Comparison of ENCODE assay signal across 8 cellular contexts in genomic region chr2:26243643-26244478, GRCh38. TPM values are rescaled to one million over a fixed set of nuclear protein-coding genes. Genes with fewer than 3 reads are reported as not detected.
DNase-seq lines count a peak whose midpoint lies in the region; ATAC-seq, FAIRE-seq and TF ChIP-seq lines count a peak whose summit lies in the region.

No MANE protein-coding gene starts in this region.

- RAD21 ChIA-PET in GM12878 (lab: Charles Lee; ENCODE audit: unreplicated experiment) = interaction anchor here (2.3 to 4.9 kb wide), 4 partner anchors 27 to 105 kb away, joined by 8 to 41 read pairs (median 12); partner anchors contain the start of gene ADGRF3

- H3K36me3 Mint-ChIP-seq in immature natural killer cell = no peaks in the 10 kb centered on the region

- no peak for TF ChIP-seq CTCF in BJ (IDR thresholded peaks at IDR 0.05; ENCODE audit: insufficient read depth, low read depth, low read length)
- no peak for TF ChIP-seq CTCF in GM12878 (IDR thresholded peaks at IDR 0.05 in 2 of 3, conservative IDR thresholded peaks at IDR 0.05 in 1 of 3; ENCODE audit: control insufficient read depth in 2 of 3, extremely low read depth in 1 of 3, insufficient read depth in 1 of 3, low read depth in 3 of 3, low read length in 3 of 3)
- TF ChIP-seq CTCF in spleen (IDR thresholded peaks at IDR 0.05 in 8 of 11, conservative IDR thresholded peaks at IDR 0.05 in 3 of 11) = no peak

- TF ChIP-seq RAD21 in GM12878 (IDR thresholded peaks at IDR 0.05; ENCODE audit: insufficient read depth, low read depth, low read length) = no peak

- no peaks in the 10 kb centered on the region for H4K20me1 ChIP-seq in GM12878 (ENCODE audit: control insufficient read depth, insufficient read depth)

- DNase-seq in BJ (ENCODE audit: low read depth) (no peak), NCI-H748 (lab: John Stamatoyannopoulos, UW; ENCODE audit: unreplicated experiment) (peak; percentile 39), GM12878 (ENCODE audit: low read depth, low spot score) (no peak), immature natural killer cell (no peak), spleen (no peak)
- DNase-seq in effector CD8-positive, alpha-beta T cell (lab: John Stamatoyannopoulos, UW) = no peak

- intact Hi-C loops in GM12878 (cut with micrococcal nuclease; ENCODE audit: unreplicated experiment) = loop anchor here (1.0 to 2.0 kb wide), 2 partner anchors 87 to 101 kb away; no protein-coding TSS in a partner anchor
- intact Hi-C loops in spleen (cut with DNase I; ENCODE audit: low total_unique reads) = loop anchor here (10.0 kb wide), 1 partner anchor 61 kb away; no protein-coding TSS in a partner anchor

- peak overlapping the region; percentile 95 to 100 (median 99) for H3K4me3 Mint-ChIP-seq in immature natural killer cell

- peak overlapping the region; percentile 94 for H3K9ac ChIP-seq in GM12878 (ENCODE audit: control insufficient read depth, insufficient read depth, low read length)

- peak overlapping the region; percentile 84 for H3K4me2 ChIP-seq in GM12878 (ENCODE audit: control insufficient read depth, insufficient read depth)

- H3K4me1 ChIP-seq in GM12878 (ENCODE audit: control insufficient read depth, insufficient read depth, low read length) (peaks cover 16% of the 10 kb centered on the region), spleen (peaks cover 15 to 89% (median 77%) of the 10 kb centered on the region in 6 donors)

- TF ChIP-seq POLR2A in GM12878 (IDR thresholded peaks at IDR 0.05; ENCODE audit: low read depth, low read length) = no peak
- no peak for TF ChIP-seq POLR2A in spleen (IDR thresholded peaks at IDR 0.05)

- H3K36me3 ChIP-seq in BJ (ENCODE audit: control insufficient read depth, insufficient read depth, low read length) = no peaks in the 10 kb centered on the region
- H3K36me3 ChIP-seq in GM12878 (ENCODE audit: control insufficient read depth in 2 of 2, insufficient read depth in 2 of 2, low read length in 1 of 2) = 0 out of 4 replicates have a peak, but pooled peaks cover 0 to 3% of the 10 kb centered on the region in 2 experiments
- H3K36me3 ChIP-seq in spleen = peaks cover 0 to 13% (median 0%) of the 10 kb centered on the region in 6 donors

- H3K4me1 Mint-ChIP-seq in immature natural killer cell = peaks cover 64 to 78% of the 10 kb centered on the region in 2 donors

- 1% methylated on average over 32 of the region's 32 CpGs for WGBS in GM12878 (ENCODE audit: insufficient coverage, insufficient replicate concordance, low lambda C conversion rate, missing lambda C conversion rate)
- 0 to 1% (median 0%) methylated on average over 31 to 32 of the region's 32 CpGs for WGBS in spleen, 5 donors

- in situ Hi-C loops in GM12878 (cut with MboI) = no loop called here

- POLR2A ChIA-PET in BJ (lab: Charles Lee) (interaction anchor here (0.6 kb wide), 3 partner anchors 16 to 50 kb away, joined by 3 to 6 read pairs (median 5); no protein-coding TSS in a partner anchor), GM12878 (lab: Charles Lee) (interaction anchor here (0.5 to 5.1 kb wide), 8 partner anchors 9 to 210 kb away, joined by 3 to 35 read pairs (median 6); partner anchors contain the start of genes ADGRF3, RAB10 and SELENOI)

- BruUV-seq in GM12878 (replicated peaks; lab: Mats Ljungman, UMichigan) = no TSS peak

- H3K27ac ChIP-seq in GM12878 (ENCODE audit: control insufficient read depth, insufficient read depth) (peak overlapping the region; percentile 96), spleen (peak overlapping the region; percentile 93 to 99 (median 96))

- H3K79me2 ChIP-seq in GM12878 (ENCODE audit: control insufficient read depth, insufficient read depth, low read length) = peaks cover 92% of the 10 kb centered on the region

- H3K27me3 ChIP-seq in BJ (ENCODE audit: control insufficient read depth, insufficient read depth, low read length) (no peaks in the 10 kb centered on the region), GM12878 (replicated peaks in 1 of 2; ENCODE audit: control insufficient read depth in 2 of 2, insufficient read depth in 2 of 2, low read length in 1 of 2) (no peaks in the 10 kb centered on the region), spleen (replicated peaks in 1 of 7) (no peaks in the 10 kb centered on the region)

- FAIRE-seq in GM12878 (lab: Jason Lieb, UNC) = no peak

- no peaks in the 10 kb centered on the region for H3K9me3 Mint-ChIP-seq in immature natural killer cell

- SMC1A ChIA-PET in GM12878 (lab: Charles Lee; ENCODE audit: uncharacterized antibody, unreplicated experiment) = interaction anchor here (0.9 to 8.9 kb wide), 10 partner anchors 12 to 87 kb away, joined by 3 to 71 read pairs (median 6); no protein-coding TSS in a partner anchor

- ATAC-seq in GM18517 (IDR thresholded peaks at IDR 0.05; ENCODE audit: unreplicated experiment) (peak; percentile 33), HG03025 (IDR thresholded peaks at IDR 0.05; ENCODE audit: low FRiP score, unreplicated experiment) (peak; percentile 24), GM12878 (peak; percentile 42)

- peak overlapping the region; percentile 94 to 100 (median 99) for H3K27ac Mint-ChIP-seq in immature natural killer cell

- peak overlapping the region; percentile 93 for H2AFZ ChIP-seq in GM12878 (ENCODE audit: control insufficient read depth, low read depth, low read length)

- TF ChIP-seq EP300 in GM12878 (IDR thresholded peaks at IDR 0.05; ENCODE audit: borderline replicate concordance in 1 of 2, control insufficient read depth in 1 of 2, low read depth in 2 of 2, low read length in 2 of 2) = no peak

- H3K9me3 ChIP-seq in GM12878 (replicated peaks; ENCODE audit: control insufficient read depth, insufficient read depth, low read length) (no peaks in the 10 kb centered on the region; the same call in 2 of the 3 replicates), spleen (no peaks in the 10 kb centered on the region)

- H3K4me3 ChIP-seq in BJ (ENCODE audit: low read depth, low read length) (peak overlapping the region; percentile 72), GM12878 (peak overlapping the region; percentile 92), spleen (peak overlapping the region; percentile 73 to 95 (median 87))

- CTCF ChIA-PET in BJ (lab: Yijun Ruan, JAX) = interaction anchor here (0.6 to 1.3 kb wide), 7 partner anchors 8 to 252 kb away, joined by 3 to 7 read pairs (median 3); no protein-coding TSS in a partner anchor
- CTCF ChIA-PET in GM12878 (lab: Yijun Ruan, JAX) = interaction anchor here (0.6 to 1.9 kb wide), 12 partner anchors 9 to 176 kb away, joined by 3 to 7 read pairs (median 4); partner anchors contain the start of gene ADGRF3

- H3K27me3 Mint-ChIP-seq in immature natural killer cell (ENCODE audit: low read depth in 3 of 3) = peaks cover 5 to 14% (median 13%) of the 10 kb centered on the region in 3 donors

TF ChIP-seq in GM12878, 131 proteins besides CTCF, POLR2A, EP300 and RAD21 (continues in another document):
- TF ChIP-seq GABPA (IDR thresholded peaks at IDR 0.05; ENCODE audit: low read depth) (no peak), MXI1 (IDR thresholded peaks at IDR 0.05; ENCODE audit: low read depth, low read length) (0 out of 2 replicates have a peak, but pooled peaks have one; percentile 1), RFX5 (IDR thresholded peaks at IDR 0.05; ENCODE audit: low read depth, low read length) (no peak)

RNA-seq across cellular contexts. Expression of gene HADHA, which starts 0.6 kb away (rescaled TPM):
- polyA plus RNA-seq in BJ (2011; rRNA removed) = 111 and 136 TPM in 2 replicates
- polyA minus RNA-seq in BJ (2011; rRNA and poly(A)+ RNA removed) = 86.2 and 101 TPM in 2 replicates
- 66.8 and 68.7 TPM in 2 replicates for total RNA-seq in GM12878 (2013; cell fraction: nucleolus; rRNA removed)
- total RNA-seq in GM12878 (2014; rRNA removed) = 158 and 175 TPM in 2 replicates
- total RNA-seq in GM12878 (2014; rRNA removed; fragmentation: Illumina TruSeq; extraction: Trizol) = 170 TPM in 2 replicates
- total RNA-seq in GM12878 (2021) = 160 and 161 TPM in 2 replicates
- 104 TPM for polyA plus RNA-seq in GM12878 (2011; ENCODE audit: low read depth)
- 194 and 208 TPM in 2 replicates for polyA plus RNA-seq in GM12878 (2011; rRNA removed)
- 157 and 181 TPM in 2 replicates for polyA plus RNA-seq in GM12878 (2011; cell fraction: cytosol; rRNA removed)
- polyA plus RNA-seq in GM12878 (2011; cell fraction: nucleus; rRNA removed) = 110 and 115 TPM in 2 replicates
- polyA plus RNA-seq in GM12878 (2012) = 108 and 139 TPM in 2 replicates
- polyA plus RNA-seq in GM12878 (2014; fragmentation: Illumina TruSeq; extraction: Trizol) = 207 and 221 TPM in 2 replicates
- 100 to 1,000 TPM; 109 to 144 TPM for polyA plus RNA-seq in GM12878 (2014; fragmentation: Nextera tagmentation; extraction: Ambion mirVana)
- 114 and 125 TPM in 2 replicates for polyA plus RNA-seq in GM12878 (2014; rRNA removed)
- 100 to 1,000 TPM; 187 to 190 TPM for polyA plus RNA-seq in GM12878 (2016; fragmentation: Nextera tagmentation; extraction: Ambion mirVana)
- polyA minus RNA-seq in GM12878 (2011; rRNA and poly(A)+ RNA removed) = 204 and 208 TPM in 2 replicates
- polyA minus RNA-seq in GM12878 (2011; cell fraction: cytosol; rRNA and poly(A)+ RNA removed) = 79.4 and 89.2 TPM in 2 replicates
- polyA minus RNA-seq in GM12878 (2011; cell fraction: nucleus; rRNA and poly(A)+ RNA removed) = 32.5 and 45.4 TPM in 2 replicates
- polyA plus RNA-seq in immature natural killer cell = 100 to 1,000 TPM in 2 of 3 donors, 10 to 100 TPM in 1; 94.4 to 132 (median 118) TPM
- total RNA-seq in spleen = 100 to 1,000 TPM; 114 to 134 (median 115) TPM
- 10 to 100 TPM; 49.6 to 58.3 (median 58.3) TPM for polyA plus RNA-seq in spleen

RNA-seq across cellular contexts. Expression of gene HADHB, which starts 0.9 kb away (rescaled TPM):
- polyA plus RNA-seq in BJ (2011; rRNA removed) (99.4 and 144 TPM in 2 replicates), GM12878 (2011; rRNA removed) (123 and 161 TPM in 2 replicates), GM12878 (2014; fragmentation: Illumina TruSeq; extraction: Trizol) (67.0 and 76.4 TPM in 2 replicates), GM12878 (2014; fragmentation: Nextera tagmentation; extraction: Ambion mirVana) (100 to 1,000 TPM; 107 to 145 TPM), GM12878 (2014; rRNA removed) (60.7 and 68.6 TPM in 2 replicates), GM12878 (2016; fragmentation: Nextera tagmentation; extraction: Ambion mirVana) (100 to 1,000 TPM in 1 of 2 experiments, 10 to 100 TPM in 1; 97.5 to 104 TPM), immature natural killer cell (10 to 100 TPM; 72.3 to 96.8 (median 74.9) TPM), spleen (10 to 100 TPM; 54.0 to 75.1 (median 55.7) TPM)
- polyA minus RNA-seq in BJ (2011; rRNA and poly(A)+ RNA removed) = 69.6 and 92.9 TPM in 2 replicates
- 148 and 151 TPM in 2 replicates for total RNA-seq in GM12878 (2013; cell fraction: nucleolus; rRNA removed)
- total RNA-seq in GM12878 (2014; rRNA removed) (53.7 and 67.3 TPM in 2 replicates), GM12878 (2014; rRNA removed; fragmentation: Illumina TruSeq; extraction: Trizol) (68.8 and 69.3 TPM in 2 replicates), GM12878 (2021) (73.5 and 78.6 TPM in 2 replicates), spleen (100 to 1,000 TPM; 106 to 165 (median 130) TPM)
- 51.6 TPM for polyA plus RNA-seq in GM12878 (2011; ENCODE audit: low read depth)
- 98.4 and 125 TPM in 2 replicates for polyA plus RNA-seq in GM12878 (2011; cell fraction: cytosol; rRNA removed)
- polyA plus RNA-seq in GM12878 (2011; cell fraction: nucleus; rRNA removed) = 86.4 and 86.8 TPM in 2 replicates
- polyA plus RNA-seq in GM12878 (2012) = 51.4 and 70.3 TPM in 2 replicates
- polyA minus RNA-seq in GM12878 (2011; rRNA and poly(A)+ RNA removed) = 145 and 159 TPM in 2 replicates
- 24.9 and 31.3 TPM in 2 replicates for polyA minus RNA-seq in GM12878 (2011; cell fraction: cytosol; rRNA and poly(A)+ RNA removed)
- 29.4 and 49.3 TPM in 2 replicates for polyA minus RNA-seq in GM12878 (2011; cell fraction: nucleus; rRNA and poly(A)+ RNA removed)
